In the genomic region with DNA sequence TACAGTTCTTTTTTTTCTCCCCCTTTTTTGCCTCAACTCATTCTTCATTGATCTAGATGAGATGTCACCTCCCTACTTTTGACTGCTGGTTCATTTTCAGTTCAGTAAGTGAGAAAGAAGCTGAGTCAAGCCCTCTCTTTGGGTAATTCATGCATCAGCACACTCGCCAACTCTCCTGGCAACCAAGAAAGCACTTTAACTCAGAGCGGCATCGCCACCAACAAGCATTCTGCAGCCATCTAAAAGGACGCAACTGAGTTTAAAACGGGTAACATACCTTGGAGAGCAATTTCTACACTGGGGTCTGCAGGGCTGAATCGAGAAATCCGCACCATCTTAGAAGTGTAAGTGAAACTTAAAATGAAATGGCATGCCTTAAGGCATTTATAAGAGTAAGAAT, we compare ENCODE assay signal across 16 cellular contexts.
"Had no signal": no experiment of that assay in that cellular context is flagged by ENCODE, and none has a peak within 500 bp of the region (broad histone marks: within the 10 kb centered on the region; RNA-seq: fewer than 3 reads in every experiment).

No MANE protein-coding gene starts in this region.

- H3K79me2 ChIP-seq: hepatocyte had no signal

- DNase-seq: activated CD4-positive, alpha-beta T cell treated with anti-CD3 and anti-CD28 coated beads for 4 hours; activated CD8-positive, alpha-beta memory T cell treated with anti-CD3 and anti-CD28 coated beads, Interleukin-2, amount 50 U/mL, for 4 hours; activated CD8-positive, alpha-beta T cell treated with anti-CD3 and anti-CD28 coated beads for 36 hours; activated naive CD8-positive, alpha-beta T cell treated with anti-CD3 and anti-CD28 coated beads, Interleukin-2, amount 50 U/mL, for 24 hours; cortex of kidney; effector memory CD4-positive, alpha-beta T cell; lower lobe of right lung; naive thymus-derived CD8-positive, alpha-beta T cell; ovary; SJCRH30; stimulated activated CD4-positive, alpha-beta T cell treated with anti-CD3 and anti-CD28 coated beads, Interleukin-15, amount 100 ng/mL, for 24 hours; SW 1271; T1000; transverse colon had no signal

- H3K27me3 ChIP-seq: gastroesophageal sphincter, hepatocyte, ovary, SJCRH30, transverse colon had no signal

- H2AFZ ChIP-seq: hepatocyte had no signal

- H3K4me3 ChIP-seq: gastroesophageal sphincter, hepatocyte, lower lobe of right lung, ovary, SJCRH30, transverse colon had no signal

- H3K27ac ChIP-seq: gastroesophageal sphincter, hepatocyte, lower lobe of right lung, ovary, SJCRH30, transverse colon had no signal

- H3K36me3 ChIP-seq: gastroesophageal sphincter, lower lobe of right lung, ovary, SJCRH30, transverse colon had no signal

- H3K4me1 ChIP-seq: lower lobe of right lung, SJCRH30, transverse colon had no signal

- H3K9me3 ChIP-seq: gastroesophageal sphincter, lower lobe of right lung, ovary, SJCRH30, transverse colon had no signal

- H3K4me2 ChIP-seq: hepatocyte had no signal
